ENCODE assay signal across 23 cellular contexts in the genomic region with DNA sequence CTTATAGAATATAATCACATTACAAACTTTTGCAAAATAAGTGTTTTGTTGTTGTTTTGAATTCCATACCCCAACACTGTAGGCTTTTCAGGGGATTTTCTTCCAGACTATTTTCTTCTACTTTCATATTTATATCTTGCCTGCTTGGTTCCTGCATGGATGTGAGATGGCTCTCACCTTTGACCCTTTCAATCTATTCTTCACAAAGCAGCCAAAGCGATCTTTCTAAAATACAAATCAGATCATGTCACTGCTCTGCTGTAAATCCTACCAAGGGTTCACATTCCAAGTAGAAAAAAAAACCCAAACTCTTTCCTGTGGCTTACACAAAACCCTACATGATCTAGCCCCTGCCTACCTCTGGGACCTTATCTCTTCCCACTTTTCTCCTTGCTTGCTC. TPM values are rescaled to one million over a fixed set of nuclear protein-coding genes. Genes with fewer than 3 reads are reported as not detected.
DNase-seq lines count a peak whose midpoint lies in the region; ATAC-seq and TF ChIP-seq lines count a peak whose summit lies in the region.
"Had no signal": no experiment of that assay in that cellular context is flagged by ENCODE, and none has a peak within 500 bp of the region (broad histone marks: within the 10 kb centered on the region; RNA-seq: fewer than 3 reads in every experiment).

No MANE protein-coding gene starts in this region.

- H3K4me2 ChIP-seq in GM23248 (ENCODE audit: unreplicated experiment), result no peak overlapping the region
- H3K4me2 ChIP-seq: BLaER1 treated with 17β-estradiol and CSF1 and Interleukin-3, amounts not matched to agents 10 nM and 100 nM had no signal

- H3K9ac ChIP-seq in GM23248, result no peak overlapping the region
- H3K9ac ChIP-seq: BLaER1 treated with 17β-estradiol and CSF1 and Interleukin-3, amounts not matched to agents 10 nM and 100 nM had no signal

- peaks cover 15% of the 10 kb centered on the region for H3K4me1 Mint-ChIP-seq in activated T-cell treated with anti-CD3 and anti-CD28 coated beads, Interleukin-2, amount 50 U/mL, for 72 hours (ENCODE audit: low read depth)
- H3K4me1 Mint-ChIP-seq in stimulated activated memory B cell treated with anti-CD40 and anti-IgM and Interleukin-4, amounts not matched to agents 10 μg/mL and 1 μg/mL and 100 μg/mL, for 72 hours, result peaks cover 5% of the 10 kb centered on the region
- H3K4me1 Mint-ChIP-seq in nephron progenitor cell, result no peaks in the 10 kb centered on the region
- H3K4me1 Mint-ChIP-seq: WTC11 had no signal

- peaks cover 6% of the 10 kb centered on the region; the same call in 1 of the 2 replicates for H3K36me3 ChIP-seq in GM23248 (ENCODE audit: low read depth)
- H3K36me3 ChIP-seq in A673 (ENCODE audit: insufficient read depth, low read length, poor library complexity, severe bottlenecking), result no peaks in the 10 kb centered on the region

- H4K20me1 ChIP-seq in GM23248 (ENCODE audit: insufficient read depth), result no peaks in the 10 kb centered on the region

- H3K9me2 ChIP-seq in GM23248 (ENCODE audit: insufficient read depth), result no peaks in the 10 kb centered on the region

- H3K4me3 ChIP-seq in GM23248 (no peak overlapping the region), A673 (ENCODE audit: low read depth, low read length, poor library complexity, severe bottlenecking) (no peak overlapping the region)
- H3K4me3 ChIP-seq: BLaER1 treated with 17β-estradiol and CSF1 and Interleukin-3, amounts not matched to agents 10 nM and 100 nM had no signal

- peaks cover 3 to 5% of the 10 kb centered on the region in 2 donors for H3K36me3 Mint-ChIP-seq in activated T-cell treated with anti-CD3 and anti-CD28 coated beads, Interleukin-2, amount 50 U/mL, for 72 hours (ENCODE audit: insufficient read depth in 2 of 2)
- H3K36me3 Mint-ChIP-seq in stimulated activated memory B cell treated with anti-CD40 and anti-IgM and Interleukin-4, amounts not matched to agents 10 μg/mL and 1 μg/mL and 100 μg/mL, for 72 hours, result peaks cover 59% of the 10 kb centered on the region
- H3K36me3 Mint-ChIP-seq in nephron progenitor cell (ENCODE audit: low read depth), result peaks cover 28% of the 10 kb centered on the region

- H3K4me3 Mint-ChIP-seq in activated T-cell treated with anti-CD3 and anti-CD28 coated beads, Interleukin-2, amount 50 U/mL, for 72 hours, result no peak overlapping the region
- H3K4me3 Mint-ChIP-seq in stimulated activated memory B cell treated with anti-CD40 and anti-IgM and Interleukin-4, amounts not matched to agents 10 μg/mL and 1 μg/mL and 100 μg/mL, for 72 hours, result no peak overlapping the region
- H3K4me3 Mint-ChIP-seq in nephron progenitor cell, result no peak overlapping the region
- H3K4me3 Mint-ChIP-seq: WTC11 had no signal

- intact Hi-C loops in A673 (cut with micrococcal nuclease; ENCODE audit: unreplicated experiment), result no loop called here

- peaks cover 23% of the 10 kb centered on the region for H3K4me1 ChIP-seq in GM23248 (ENCODE audit: insufficient read depth)
- no peaks in the 10 kb centered on the region for H3K4me1 ChIP-seq in A673 (ENCODE audit: insufficient read depth, low read length, poor library complexity, severe bottlenecking)

- peaks cover 30% of the 10 kb centered on the region for H3F3A ChIP-seq in GM23248 (ENCODE audit: insufficient read depth)

- no peaks in the 10 kb centered on the region for H3K9me3 ChIP-seq in GM23248 (ENCODE audit: low read depth)
- H3K9me3 ChIP-seq in A673 (ENCODE audit: low read depth, low read length, poor library complexity, severe bottlenecking), result no peaks in the 10 kb centered on the region
- H3K9me3 ChIP-seq: BLaER1 treated with 17β-estradiol and CSF1 and Interleukin-3, amounts not matched to agents 10 nM and 100 nM had no signal

- no TSS peak for BruUV-seq in A673 (replicated peaks; lab: Mats Ljungman, UMichigan)

- CTCF ChIA-PET in A673 (lab: Charles Lee), result no interaction called here

- H3K27me3 ChIP-seq in GM23248 (replicated peaks; ENCODE audit: insufficient read depth), result no peaks in the 10 kb centered on the region
- H3K27me3 ChIP-seq in A673 (replicated peaks; ENCODE audit: insufficient read depth, low read depth, low read length, poor library complexity), result no peaks in the 10 kb centered on the region
- H3K27me3 ChIP-seq: BLaER1 treated with 17β-estradiol and CSF1 and Interleukin-3, amounts not matched to agents 10 nM and 100 nM had no signal

- WGBS in GM23248 (ENCODE audit: low coverage in 1 of 2, low lambda C conversion rate in 2 of 2, missing lambda C conversion rate in 2 of 2), 2 experiments, result 100% methylated on average over 1 of the region's 1 CpG

- no peak for TF ChIP-seq CTCF in A673 (conservative IDR thresholded peaks at IDR 0.05; ENCODE audit: low read depth, low read length)
- no peak for TF ChIP-seq CTCF in nephron progenitor cell (IDR thresholded peaks at IDR 0.05)

- in situ Hi-C loops in GM23248 (cut with MboI), result no loop called here

- no peaks in the 10 kb centered on the region for H3K9me3 Mint-ChIP-seq in activated T-cell treated with anti-CD3 and anti-CD28 coated beads, Interleukin-2, amount 50 U/mL, for 72 hours
- H3K9me3 Mint-ChIP-seq in stimulated activated memory B cell treated with anti-CD40 and anti-IgM and Interleukin-4, amounts not matched to agents 10 μg/mL and 1 μg/mL and 100 μg/mL, for 72 hours, result no peaks in the 10 kb centered on the region
- no peaks in the 10 kb centered on the region for H3K9me3 Mint-ChIP-seq in nephron progenitor cell
- H3K9me3 Mint-ChIP-seq: WTC11 had no signal

- DNase-seq in activated T-cell treated with anti-CD3 and anti-CD28 coated beads, Interleukin-2, amount 50 U/mL, for 72 hours, result no peak
- DNase-seq in activated T-cell treated with anti-CD3 and anti-CD28 coated beads for 4 hours, result no peak
- no peak for DNase-seq in GM23248
- DNase-seq in fibroblast of peridontal ligament (ENCODE audit: extremely low read depth), result peak; percentile 63
- DNase-seq in A673 (ENCODE audit: low spot score), result no peak
- DNase-seq in nephron progenitor cell, result no peak
- DNase-seq: ACHN; activated T-cell treated with anti-CD3 and anti-CD28 coated beads, Interleukin-2, amount 50 U/mL, for 48 hours; amniotic stem cell; Calu3; cortex of kidney; left cardiac atrium; mesendoderm; NCI-H1048; NCI-H1930; NCI-H226; NCI-H774; T-helper 9 cell had no signal

- H3K79me2 ChIP-seq in GM23248 (ENCODE audit: insufficient read depth), result no peaks in the 10 kb centered on the region

- POLR2A ChIA-PET in A673 (lab: Charles Lee; ENCODE audit: low non-redundant PET), result no interaction called here

- no peak overlapping the region for H2AFZ ChIP-seq in GM23248

- no peak for ATAC-seq in activated T-cell treated with anti-CD3 and anti-CD28 coated beads, Interleukin-2, amount 50 U/mL, for 72 hours (replicated peaks in 1 of 2)
- ATAC-seq in stimulated activated memory B cell treated with anti-CD40 and anti-IgM and Interleukin-4, amounts not matched to agents 10 μg/mL and 1 μg/mL and 100 μg/mL, for 72 hours, result no peak
- no peak for ATAC-seq in GM19324 (IDR thresholded peaks at IDR 0.05; ENCODE audit: low FRiP score, unreplicated experiment)
- ATAC-seq: left cardiac atrium, WTC11 had no signal

- no peaks in the 10 kb centered on the region for H3K27me3 Mint-ChIP-seq in activated T-cell treated with anti-CD3 and anti-CD28 coated beads, Interleukin-2, amount 50 U/mL, for 72 hours (ENCODE audit: low read depth)
- no peaks in the 10 kb centered on the region for H3K27me3 Mint-ChIP-seq in stimulated activated memory B cell treated with anti-CD40 and anti-IgM and Interleukin-4, amounts not matched to agents 10 μg/mL and 1 μg/mL and 100 μg/mL, for 72 hours
- H3K27me3 Mint-ChIP-seq in nephron progenitor cell (ENCODE audit: low read depth, poor library complexity), result peaks cover 4% of the 10 kb centered on the region

- peak overlapping the region; percentile 49 for H3K27ac ChIP-seq in GM23248
- H3K27ac ChIP-seq in A673 (ENCODE audit: low read depth, low read length, poor library complexity, severe bottlenecking), result no peak overlapping the region
- H3K27ac ChIP-seq: BLaER1 treated with 17β-estradiol and CSF1 and Interleukin-3, amounts not matched to agents 10 nM and 100 nM; RWPE1 had no signal

- H3K27ac Mint-ChIP-seq in activated T-cell treated with anti-CD3 and anti-CD28 coated beads, Interleukin-2, amount 50 U/mL, for 72 hours, result peak overlapping the region; percentile 30
- H3K27ac Mint-ChIP-seq in stimulated activated memory B cell treated with anti-CD40 and anti-IgM and Interleukin-4, amounts not matched to agents 10 μg/mL and 1 μg/mL and 100 μg/mL, for 72 hours, result peak overlapping the region; percentile 13
- no peak overlapping the region for H3K27ac Mint-ChIP-seq in nephron progenitor cell
- H3K27ac Mint-ChIP-seq: WTC11 had no signal

RNA-seq across cellular contexts. Expression of gene TRPC4AP, which starts 25.0 kb away (rescaled TPM):
- total RNA-seq in activated T-cell treated with anti-CD3 and anti-CD28 coated beads, Interleukin-2, amount 50 U/mL, for 72 hours, result 10 to 100 TPM; 72.8 to 78.6 TPM
- 57.0 and 63.4 TPM in 2 replicates for total RNA-seq in GM23248 (2014; rRNA removed; shearing (Covaris generic))
- 92.7 and 93.4 TPM in 2 replicates for polyA plus RNA-seq in GM23248 (2016; fragmentation: Nextera tagmentation; extraction: Ambion mirVana)
- total RNA-seq in A673 (2021), result 34.6 and 39.5 TPM in 2 replicates

RNA-seq across cellular contexts. Expression of gene EDEM2, which starts 29.5 kb away (rescaled TPM):
- 10 to 100 TPM; 33.5 to 35.8 TPM for total RNA-seq in activated T-cell treated with anti-CD3 and anti-CD28 coated beads, Interleukin-2, amount 50 U/mL, for 72 hours
- total RNA-seq in GM23248 (2014; rRNA removed; shearing (Covaris generic)), result 25.8 and 34.9 TPM in 2 replicates
- 31.9 and 33.5 TPM in 2 replicates for polyA plus RNA-seq in GM23248 (2016; fragmentation: Nextera tagmentation; extraction: Ambion mirVana)
- total RNA-seq in A673 (2021), result 13.6 and 16.1 TPM in 2 replicates

RNA-seq across cellular contexts. Expression of gene PROCR, which starts 54.2 kb away (rescaled TPM):
- total RNA-seq in activated T-cell treated with anti-CD3 and anti-CD28 coated beads, Interleukin-2, amount 50 U/mL, for 72 hours, result 1 to 10 TPM; 1.1 to 1.7 TPM
- 34.4 and 44.3 TPM in 2 replicates for total RNA-seq in GM23248 (2014; rRNA removed; shearing (Covaris generic))
- polyA plus RNA-seq in GM23248 (2016; fragmentation: Nextera tagmentation; extraction: Ambion mirVana), result 38.5 and 38.7 TPM in 2 replicates
- total RNA-seq in A673 (2021), result 0.58 and 2.1 TPM in 2 replicates

Comparison
In these comparisons a context has a peak if more than half of its experiments do, and no peak if none do; other contexts are left out.
1. RNA of gene PROCR, which starts 54.2 kb away (total RNA-seq): 34.4 to 44.3 TPM in GM23248; 1.1 to 1.7 TPM in activated T-cell treated with anti-CD3 and anti-CD28 coated beads, Interleukin-2, amount 50 U/mL, for 72 hours and 0.58 to 2.1 TPM in A673; every median in the first group is over 10 times any median in the second.